ENCODE assay signal across 8 cellular contexts in genomic region chr9:34046784-34047379, GRCh38. TPM values are rescaled to one million over a fixed set of nuclear protein-coding genes. Genes with fewer than 3 reads are reported as not detected.
DNase-seq lines count a peak whose midpoint lies in the region; ATAC-seq and TF ChIP-seq lines count a peak whose summit lies in the region.

No MANE protein-coding gene starts in this region.

- H3K4me3 ChIP-seq in SU-DHL-6 (ENCODE audit: insufficient read depth, low read length, poor library complexity, severe bottlenecking), result peak overlapping the region; percentile 67
- peak overlapping the region; percentile 94 for H3K4me3 ChIP-seq in fibroblast of pulmonary artery (replicated peaks; ENCODE audit: low read depth, low read length)

- H3K9me3 Mint-ChIP-seq in activated CD8-positive, alpha-beta memory T cell treated with anti-CD3 and anti-CD28 coated beads, Interleukin-2, amount 10 ng/mL, durations not matched to agents 7 days and 5 days (ENCODE audit: low read depth), result no peaks in the 10 kb centered on the region
- H3K9me3 Mint-ChIP-seq in stimulated activated naive B cell treated with anti-CD40 and anti-IgM and Interleukin-4, amounts not matched to agents 10 μg/mL and 1 μg/mL and 100 μg/mL, for 72 hours, result no peaks in the 10 kb centered on the region

- H3F3A ChIP-seq in SU-DHL-6 (ENCODE audit: insufficient read depth), result no peaks in the 10 kb centered on the region

- H3K36me3 ChIP-seq in SU-DHL-6 (ENCODE audit: low read length), result peaks cover 3% of the 10 kb centered on the region

- TF ChIP-seq CTCF in SU-DHL-6 (IDR thresholded peaks at IDR 0.05; ENCODE audit: insufficient read depth, low read length, poor library complexity, severe bottlenecking) (no peak), fibroblast of pulmonary artery (IDR thresholded peaks at IDR 0.05; ENCODE audit: low read length, missing control alignments) (no peak)

- H3K27ac ChIP-seq in SU-DHL-6 (ENCODE audit: low read depth, low read length), result no peak overlapping the region

- peaks cover 11% of the 10 kb centered on the region for H3K36me3 Mint-ChIP-seq in activated CD8-positive, alpha-beta memory T cell treated with anti-CD3 and anti-CD28 coated beads, Interleukin-2, amount 10 ng/mL, durations not matched to agents 7 days and 5 days
- H3K36me3 Mint-ChIP-seq in stimulated activated naive B cell treated with anti-CD40 and anti-IgM and Interleukin-4, amounts not matched to agents 10 μg/mL and 1 μg/mL and 100 μg/mL, for 72 hours, result peaks cover 3 to 17% of the 10 kb centered on the region in 2 donors

- peak overlapping the region; percentile 95 for H3K4me2 ChIP-seq in SU-DHL-6 (ENCODE audit: low read depth, low read length, poor library complexity, severe bottlenecking)

- peaks cover 28% of the 10 kb centered on the region; the same call in 1 of the 2 replicates for H4K20me1 ChIP-seq in SU-DHL-6 (ENCODE audit: low read depth, low read length)

- H3K9me2 ChIP-seq in SU-DHL-6 (replicated peaks; ENCODE audit: insufficient read depth, low read length), result no peaks in the 10 kb centered on the region

- H3K9ac ChIP-seq in SU-DHL-6 (ENCODE audit: low read length), result peak overlapping the region; percentile 83

- H3K9me3 ChIP-seq in SU-DHL-6 (ENCODE audit: insufficient read depth, low read length), result no peaks in the 10 kb centered on the region

- CTCF ChIA-PET in activated CD8-positive, alpha-beta memory T cell treated with anti-CD3 and anti-CD28 coated beads, Interleukin-2, amount 10 ng/mL, durations not matched to agents 7 days and 5 days (lab: Charles Lee), result interaction anchor here (0.6 to 2.2 kb wide), 2 partner anchors 20 to 27 kb away, joined by 4 to 15 read pairs; no protein-coding TSS in a partner anchor

- no peak overlapping the region for H2AFZ ChIP-seq in SU-DHL-6 (ENCODE audit: low read depth, low read length, severe bottlenecking)

- H3K27ac Mint-ChIP-seq in activated CD8-positive, alpha-beta memory T cell treated with anti-CD3 and anti-CD28 coated beads, Interleukin-2, amount 10 ng/mL, durations not matched to agents 7 days and 5 days, result peak overlapping the region; percentile 54
- peak overlapping the region; percentile 25 for H3K27ac Mint-ChIP-seq in stimulated activated naive B cell treated with anti-CD40 and anti-IgM and Interleukin-4, amounts not matched to agents 10 μg/mL and 1 μg/mL and 100 μg/mL, for 72 hours

- H3K4me1 Mint-ChIP-seq in activated CD8-positive, alpha-beta memory T cell treated with anti-CD3 and anti-CD28 coated beads, Interleukin-2, amount 10 ng/mL, durations not matched to agents 7 days and 5 days, result peaks cover 42% of the 10 kb centered on the region
- H3K4me1 Mint-ChIP-seq in stimulated activated naive B cell treated with anti-CD40 and anti-IgM and Interleukin-4, amounts not matched to agents 10 μg/mL and 1 μg/mL and 100 μg/mL, for 72 hours, result peaks cover 16 to 18% of the 10 kb centered on the region in 2 donors

- peaks cover 68% of the 10 kb centered on the region for H3K79me2 ChIP-seq in SU-DHL-6 (ENCODE audit: insufficient read depth, low read length)

- no peaks in the 10 kb centered on the region for H3K27me3 Mint-ChIP-seq in activated CD8-positive, alpha-beta memory T cell treated with anti-CD3 and anti-CD28 coated beads, Interleukin-2, amount 10 ng/mL, durations not matched to agents 7 days and 5 days
- H3K27me3 Mint-ChIP-seq in stimulated activated naive B cell treated with anti-CD40 and anti-IgM and Interleukin-4, amounts not matched to agents 10 μg/mL and 1 μg/mL and 100 μg/mL, for 72 hours, result peaks cover 0 to 2% of the 10 kb centered on the region in 2 donors

- H3K27me3 ChIP-seq in SU-DHL-6 (ENCODE audit: low read length), result no peaks in the 10 kb centered on the region

- H3K4me3 Mint-ChIP-seq in activated CD8-positive, alpha-beta memory T cell treated with anti-CD3 and anti-CD28 coated beads, Interleukin-2, amount 10 ng/mL, durations not matched to agents 7 days and 5 days, result peak overlapping the region; percentile 91
- peak overlapping the region; percentile 77 to 88 for H3K4me3 Mint-ChIP-seq in stimulated activated naive B cell treated with anti-CD40 and anti-IgM and Interleukin-4, amounts not matched to agents 10 μg/mL and 1 μg/mL and 100 μg/mL, for 72 hours

- DNase-seq in activated CD8-positive, alpha-beta memory T cell treated with anti-CD3 and anti-CD28 coated beads, Interleukin-2, amount 10 ng/mL, durations not matched to agents 7 days and 5 days, result no peak
- DNase-seq in activated CD8-positive, alpha-beta memory T cell treated with anti-CD3 and anti-CD28 coated beads, Interleukin-2, amount 50 U/mL, for 48 hours, result no peak
- DNase-seq in fibroblast of pulmonary artery (ENCODE audit: low read depth) (peak; percentile 30), GOT3 (lab: John Stamatoyannopoulos, UW) (no peak), NCI-H2171 (lab: John Stamatoyannopoulos, UW) (no peak)
- DNase-seq in stimulated activated naive B cell treated with anti-CD40 and anti-IgM and Interleukin-4, amounts not matched to agents 10 μg/mL and 1 μg/mL and 100 μg/mL, for 72 hours, result no peak

- ATAC-seq in activated CD8-positive, alpha-beta memory T cell treated with anti-CD3 and anti-CD28 coated beads, Interleukin-2, amount 10 ng/mL, durations not matched to agents 7 days and 5 days, result no peak
- ATAC-seq in stimulated activated naive B cell treated with anti-CD40 and anti-IgM and Interleukin-4, amounts not matched to agents 10 μg/mL and 1 μg/mL and 100 μg/mL, for 72 hours (replicated peaks), result no peak
- ATAC-seq in HG03139 (IDR thresholded peaks at IDR 0.05; ENCODE audit: unreplicated experiment), result no peak

RNA-seq across cellular contexts. Expression of gene UBAP2, which starts 1.8 kb away (rescaled TPM):
- 10 to 100 TPM; 50.5 to 60.9 TPM for total RNA-seq in activated CD8-positive, alpha-beta memory T cell treated with anti-CD3 and anti-CD28 coated beads, Interleukin-2, amount 10 ng/mL, durations not matched to agents 7 days and 5 days
